17 cellular contexts compared by ENCODE assay signal in the genomic region with DNA sequence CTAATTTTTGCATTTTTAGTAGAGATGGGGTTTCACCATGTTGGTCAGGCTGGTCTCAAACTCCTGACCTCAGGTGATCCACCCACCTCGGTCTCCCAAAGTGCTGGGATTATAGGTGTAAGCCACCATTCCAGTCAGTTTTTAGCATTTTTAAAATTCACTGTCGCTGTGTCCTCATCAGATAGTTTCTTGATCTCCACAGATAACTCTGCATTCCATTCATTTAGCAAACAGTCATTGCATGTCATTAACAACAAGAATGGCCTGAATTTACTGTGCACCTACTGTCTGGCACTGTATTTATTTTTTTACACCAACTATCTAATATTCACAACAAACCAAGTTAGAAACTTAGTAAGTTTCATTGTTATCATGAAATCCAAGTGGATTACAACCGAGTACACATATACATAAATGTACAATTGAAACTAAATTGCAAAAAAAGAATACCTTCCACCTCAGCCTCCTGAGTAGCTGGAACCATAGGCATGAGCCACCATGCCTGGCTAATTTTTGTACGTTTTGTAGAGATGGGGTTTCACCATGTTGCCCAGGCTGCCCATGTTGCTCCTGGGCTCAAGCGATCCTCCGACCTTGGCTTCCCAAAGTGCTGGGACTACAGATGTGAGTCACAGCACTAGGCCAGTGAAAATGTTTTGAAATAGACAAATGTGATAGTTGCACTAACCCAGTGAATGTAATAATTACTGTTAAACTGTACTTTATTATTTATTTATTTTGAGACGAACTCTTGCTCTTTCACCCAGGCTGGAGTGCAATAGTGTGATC. TPM values are rescaled to one million over a fixed set of nuclear protein-coding genes. Genes with fewer than 3 reads are reported as not detected.
DNase-seq lines count a peak whose midpoint lies in the region; ATAC-seq and TF ChIP-seq lines count a peak whose summit lies in the region.
"Had no signal": no experiment of that assay in that cellular context is flagged by ENCODE, and none has a peak within 500 bp of the region (broad histone marks: within the 10 kb centered on the region; RNA-seq: fewer than 3 reads in every experiment).

No MANE protein-coding gene starts in this region.

- H3K36me3 Mint-ChIP-seq in Caco-2 (ENCODE audit: insufficient read depth, unreplicated experiment) (peaks cover 32% of the 10 kb centered on the region), T-helper 17 cell (ENCODE audit: low read depth) (peaks cover 2% of the 10 kb centered on the region), chondrocyte (ENCODE audit: low read depth) (peaks cover 9% of the 10 kb centered on the region)
- peaks cover 21% of the 10 kb centered on the region for H3K36me3 Mint-ChIP-seq in stimulated activated memory B cell treated with anti-CD40 and anti-IgM and Interleukin-4, amounts not matched to agents 10 μg/mL and 1 μg/mL and 100 μg/mL, for 72 hours

- H3K4me3 ChIP-seq in Caco-2 (ENCODE audit: low read depth, low read length): no peak overlapping the region
- H3K4me3 ChIP-seq in osteoblast (ENCODE audit: insufficient read depth, low read length): no peak overlapping the region
- H3K4me3 ChIP-seq: BLaER1 treated with 17β-estradiol and CSF1 and Interleukin-3, amounts not matched to agents 10 nM and 100 nM; GM12878; GM23248; HAP-1 had no signal

- H3K36me3 ChIP-seq in Caco-2 (ENCODE audit: control insufficient read depth, insufficient read depth, low read length): no peaks in the 10 kb centered on the region; the same call in 1 of the 2 replicates
- peaks cover 6% of the 10 kb centered on the region for H3K36me3 ChIP-seq in osteoblast (ENCODE audit: insufficient read depth, low read length)

- DNase-seq in Caco-2 (no peak), T-helper 17 cell (no peak), chondrocyte (ENCODE audit: low spot score) (no peak), osteoblast (ENCODE audit: insufficient read length, low spot score, missing footprints) (peak; percentile 18), head of caudate nucleus (no peak)
- DNase-seq: CD8-positive, alpha-beta T cell; DMS 273 treated with DMSO at 0.1 percent for 48 hours; DMS53; DND-41; EL; GM23248 had no signal

- H3K4me2 ChIP-seq in osteoblast (ENCODE audit: insufficient read depth, low read length): no peak overlapping the region
- H3K4me2 ChIP-seq: BLaER1 treated with 17β-estradiol and CSF1 and Interleukin-3, amounts not matched to agents 10 nM and 100 nM had no signal

- no peaks in the 10 kb centered on the region for H3K27me3 Mint-ChIP-seq in Caco-2 (ENCODE audit: insufficient read depth, unreplicated experiment)
- no peaks in the 10 kb centered on the region for H3K27me3 Mint-ChIP-seq in T-helper 17 cell
- no peaks in the 10 kb centered on the region for H3K27me3 Mint-ChIP-seq in chondrocyte (ENCODE audit: low read depth)
- no peaks in the 10 kb centered on the region for H3K27me3 Mint-ChIP-seq in stimulated activated memory B cell treated with anti-CD40 and anti-IgM and Interleukin-4, amounts not matched to agents 10 μg/mL and 1 μg/mL and 100 μg/mL, for 72 hours
- H3K27me3 Mint-ChIP-seq: B cell had no signal

- H3K27ac Mint-ChIP-seq in Caco-2 (ENCODE audit: unreplicated experiment) (peak overlapping the region; percentile 42), T-helper 17 cell (peak overlapping the region; percentile 19), chondrocyte (ENCODE audit: unreplicated experiment) (peak overlapping the region; percentile 22)
- H3K27ac Mint-ChIP-seq in stimulated activated memory B cell treated with anti-CD40 and anti-IgM and Interleukin-4, amounts not matched to agents 10 μg/mL and 1 μg/mL and 100 μg/mL, for 72 hours: no peak overlapping the region
- H3K27ac Mint-ChIP-seq: B cell; CD8-positive, alpha-beta T cell had no signal

- H3K4me3 Mint-ChIP-seq in Caco-2 (ENCODE audit: unreplicated experiment) (no peak overlapping the region), T-helper 17 cell (no peak overlapping the region), chondrocyte (ENCODE audit: unreplicated experiment) (no peak overlapping the region)
- H3K4me3 Mint-ChIP-seq in stimulated activated memory B cell treated with anti-CD40 and anti-IgM and Interleukin-4, amounts not matched to agents 10 μg/mL and 1 μg/mL and 100 μg/mL, for 72 hours: no peak overlapping the region
- H3K4me3 Mint-ChIP-seq: B cell; CD8-positive, alpha-beta T cell had no signal

- H3K4me1 Mint-ChIP-seq in Caco-2 (ENCODE audit: low read depth, unreplicated experiment): no peaks in the 10 kb centered on the region
- peaks cover 12% of the 10 kb centered on the region for H3K4me1 Mint-ChIP-seq in T-helper 17 cell
- H3K4me1 Mint-ChIP-seq in chondrocyte (ENCODE audit: low read depth): peaks cover 25% of the 10 kb centered on the region
- peaks cover 7% of the 10 kb centered on the region for H3K4me1 Mint-ChIP-seq in stimulated activated memory B cell treated with anti-CD40 and anti-IgM and Interleukin-4, amounts not matched to agents 10 μg/mL and 1 μg/mL and 100 μg/mL, for 72 hours

- 0 out of 2 replicates have a peak, but pooled peaks cover 4% of the 10 kb centered on the region for H3K4me1 ChIP-seq in Caco-2
- peaks cover 9% of the 10 kb centered on the region for H3K4me1 ChIP-seq in osteoblast (ENCODE audit: insufficient read depth, low read length)

- intact Hi-C loops in Caco-2 (cut with micrococcal nuclease; ENCODE audit: unreplicated experiment) (no loop called here), head of caudate nucleus (cut with DNase I) (no loop called here)

- H3K9me3 Mint-ChIP-seq in Caco-2 (ENCODE audit: unreplicated experiment): peaks cover 11% of the 10 kb centered on the region
- H3K9me3 Mint-ChIP-seq in chondrocyte (ENCODE audit: low read depth): no peaks in the 10 kb centered on the region
- no peaks in the 10 kb centered on the region for H3K9me3 Mint-ChIP-seq in stimulated activated memory B cell treated with anti-CD40 and anti-IgM and Interleukin-4, amounts not matched to agents 10 μg/mL and 1 μg/mL and 100 μg/mL, for 72 hours
- H3K9me3 Mint-ChIP-seq: CD8-positive, alpha-beta T cell had no signal

- peaks cover 45% of the 10 kb centered on the region for H3K79me2 ChIP-seq in osteoblast (ENCODE audit: insufficient read depth, low read length)

- TF ChIP-seq CTCF in Caco-2 (IDR thresholded peaks at IDR 0.05; ENCODE audit: insufficient read depth in 1 of 2, low read depth in 1 of 2, low read length in 1 of 2, severe bottlenecking in 1 of 2, unreplicated experiment in 1 of 2): no peak
- no peak for TF ChIP-seq CTCF in chondrocyte (IDR thresholded peaks at IDR 0.05)
- TF ChIP-seq CTCF in osteoblast (IDR thresholded peaks at IDR 0.05; ENCODE audit: extremely low read depth, low read depth, low read length): no peak

- no peak for ATAC-seq in T-helper 17 cell
- no peak for ATAC-seq in stimulated activated memory B cell treated with anti-CD40 and anti-IgM and Interleukin-4, amounts not matched to agents 10 μg/mL and 1 μg/mL and 100 μg/mL, for 72 hours
- no peak for ATAC-seq in HG02970 (IDR thresholded peaks at IDR 0.05; ENCODE audit: low FRiP score, unreplicated experiment)
- ATAC-seq: CD8-positive, alpha-beta T cell; GM12878 had no signal

- no TSS peak for BruUV-seq in Caco-2 (replicated peaks; lab: Mats Ljungman, UMichigan)

- H3K27me3 ChIP-seq in Caco-2 (replicated peaks; ENCODE audit: control insufficient read depth, insufficient read depth, low read length) (no peaks in the 10 kb centered on the region), osteoblast (ENCODE audit: insufficient read depth, low read length) (no peaks in the 10 kb centered on the region)
- H3K27me3 ChIP-seq: BLaER1 treated with 17β-estradiol and CSF1 and Interleukin-3, amounts not matched to agents 10 nM and 100 nM had no signal

- H2AFZ ChIP-seq in osteoblast (ENCODE audit: low read length): no peak overlapping the region
- H2AFZ ChIP-seq: GM23248 had no signal

- peaks cover 17% of the 10 kb centered on the region for H4K20me1 ChIP-seq in osteoblast (ENCODE audit: insufficient read depth, low read length)
- H4K20me1 ChIP-seq: BLaER1 treated with 17β-estradiol and CSF1 and Interleukin-3, amounts not matched to agents 10 nM and 100 nM had no signal

- CTCF ChIA-PET in Caco-2 (lab: Charles Lee): no interaction called here

- H3K9me3 ChIP-seq in Caco-2 (peaks cover 4% of the 10 kb centered on the region; the same call in 1 of the 2 replicates), T-helper 17 cell (ENCODE audit: control insufficient read depth, low read length, poor library complexity, severe bottlenecking) (no peaks in the 10 kb centered on the region), osteoblast (ENCODE audit: low read depth, low read length) (no peaks in the 10 kb centered on the region)
- H3K9me3 ChIP-seq: HAP-1 had no signal

- H3K27ac ChIP-seq in osteoblast (ENCODE audit: low read depth, low read length): no peak overlapping the region
- H3K27ac ChIP-seq: BLaER1 treated with 17β-estradiol and CSF1 and Interleukin-3, amounts not matched to agents 10 nM and 100 nM; GM23248 had no signal

- POLR2A ChIA-PET in Caco-2 (lab: Charles Lee): no interaction called here

RNA-seq across cellular contexts. Expression of gene MCEE, which starts 4.3 kb away (rescaled TPM):
- total RNA-seq in Caco-2 (2022): 13.7 and 15.6 TPM in 2 replicates
- 10 to 100 TPM in 1 of 2 donors, 1 to 10 TPM in 1; 9.6 to 11.3 TPM for total RNA-seq in T-helper 17 cell
- total RNA-seq in chondrocyte: 21.1 to 26.5 TPM (median 22.6 TPM) in 3 replicates
- total RNA-seq in osteoblast: 21.4 and 24.2 TPM in 2 replicates

RNA-seq across cellular contexts. Expression of gene MPHOSPH10, which starts 4.7 kb away (rescaled TPM):
- total RNA-seq in Caco-2 (2022) (53.2 and 57.8 TPM in 2 replicates), T-helper 17 cell (10 to 100 TPM; 28.3 to 42.3 TPM), chondrocyte (28.6 to 45.5 TPM (median 36.2 TPM) in 3 replicates), osteoblast (15.0 and 17.0 TPM in 2 replicates)

RNA-seq across cellular contexts. Expression of gene NAGK, which starts 57.3 kb away (rescaled TPM):
- 87.6 and 101 TPM in 2 replicates for total RNA-seq in Caco-2 (2022)
- total RNA-seq in T-helper 17 cell: 100 to 1,000 TPM in 1 of 2 donors, 10 to 100 TPM in 1; 75.0 to 102 TPM
- total RNA-seq in chondrocyte: 166 to 185 TPM (median 177 TPM) in 3 replicates
- total RNA-seq in osteoblast: 56.9 and 57.2 TPM in 2 replicates
